1 cellular context compared by ENCODE assay signal in the genomic region with DNA sequence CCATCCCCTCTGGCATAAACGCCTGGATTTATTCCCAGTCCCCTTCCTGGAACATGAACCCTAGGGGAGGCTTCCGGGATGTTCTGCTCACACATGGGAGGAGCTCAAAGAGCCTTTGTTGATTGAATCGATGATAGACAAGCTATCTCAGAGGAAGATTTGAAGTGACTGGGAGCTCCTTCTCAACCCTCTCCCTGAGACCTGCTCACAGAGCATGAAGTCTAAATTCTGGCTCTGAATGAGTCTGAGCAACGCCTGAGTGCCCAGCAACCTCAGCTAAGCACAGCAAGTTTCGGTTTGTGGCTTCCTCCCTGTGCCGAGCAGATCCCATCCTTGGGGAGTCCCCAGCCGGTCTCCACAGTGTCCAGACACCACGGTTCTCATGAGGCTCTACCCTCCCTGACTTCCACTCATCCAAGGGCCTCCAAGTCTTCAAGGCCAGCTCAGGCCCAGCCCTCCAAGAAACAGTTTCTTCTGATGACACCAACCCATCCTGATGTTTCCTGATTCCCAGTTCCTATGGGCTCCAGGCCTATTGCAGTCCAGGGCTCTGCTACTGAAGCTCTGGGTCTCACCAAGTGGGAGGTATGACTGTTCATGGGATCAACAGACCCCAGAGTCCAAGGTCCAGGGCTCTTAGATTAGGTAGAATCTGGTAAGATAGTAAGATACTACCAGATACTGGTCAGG.
TF ChIP-seq lines count a peak whose summit lies in the region.

No MANE protein-coding gene starts in this region.

TF ChIP-seq in WTC11, 78 proteins besides CTCF, POLR2A, EP300 and RAD21 (continued from another document):
- TF ChIP-seq ERG (CRISPR knock-in tag; IDR thresholded peaks at IDR 0.05), result no peak
TF ChIP-seq in WTC11: peak in this region for 0.
